In genomic region chr1:17617787-17618557, GRCh38 we compare ENCODE assay signal across 12 cellular contexts.
A peak's percentile ranks its signal among the peaks of the same experiment; 100 is the strongest.
DNase-seq lines count a peak whose midpoint lies in the region; ATAC-seq and TF ChIP-seq lines count a peak whose summit lies in the region.
"Had no signal": no experiment of that assay in that cellular context is flagged by ENCODE, and none has a peak within 500 bp of the region (broad histone marks: within the 10 kb centered on the region; RNA-seq: fewer than 3 reads in every experiment).

No MANE protein-coding gene starts in this region.

- H3K9me3 Mint-ChIP-seq in MCF 10A (ENCODE audit: unreplicated experiment), result no peaks in the 10 kb centered on the region
- H3K9me3 Mint-ChIP-seq in osteocyte (ENCODE audit: unreplicated experiment), result no peaks in the 10 kb centered on the region
- no peaks in the 10 kb centered on the region for H3K9me3 Mint-ChIP-seq in activated CD4-positive, alpha-beta T cell treated with anti-CD3 and anti-CD28 coated beads, Interleukin-2, amount 10 ng/mL, durations not matched to agents 7 days and 5 days
- H3K9me3 Mint-ChIP-seq: natural killer cell treated with Interleukin-12 subunit alpha and Interleukin-12 subunit beta and Interleukin-15 and Interleukin-18, amount 100 ng/mL, for 72 hours had no signal

- intact Hi-C loops in MCF 10A (cut with micrococcal nuclease) (no loop called here), mammary epithelial cell (cut with micrococcal nuclease) (no loop called here), Right ventricle myocardium superior (cut with DNase I) (no loop called here)

- no peak overlapping the region for H3K4me2 ChIP-seq in mammary epithelial cell (ENCODE audit: insufficient read depth, low read depth, low read length)
- H3K4me2 ChIP-seq: KMS-11 had no signal

- ATAC-seq in Right ventricle myocardium superior (ENCODE audit: poor library complexity), result peak; percentile 89
- ATAC-seq: natural killer cell treated with Interleukin-12 subunit alpha and Interleukin-12 subunit beta and Interleukin-15 and Interleukin-18, amount 100 ng/mL, for 72 hours had no signal

- WGBS in mammary epithelial cell (ENCODE audit: low coverage, missing lambda C conversion rate), result 88% methylated on average over 13 of the region's 27 CpGs

- H3K4me3 ChIP-seq in mammary epithelial cell (replicated peaks in 1 of 3; ENCODE audit: insufficient read depth in 1 of 3, low read depth in 2 of 3, low read length in 3 of 3), result no peak overlapping the region

- DNase-seq in MCF 10A (ENCODE audit: unreplicated experiment) (no peak), mammary epithelial cell (no peak), Right ventricle myocardium superior (peak; percentile 82), osteocyte (ENCODE audit: extremely low spot score, unreplicated experiment) (no peak), dermis blood vessel endothelial cell (no peak), GM10248 (ENCODE audit: extremely low spot score) (no peak)
- DNase-seq in activated CD4-positive, alpha-beta T cell treated with anti-CD3 and anti-CD28 coated beads, Interleukin-2, amount 10 ng/mL, durations not matched to agents 7 days and 5 days, result no peak
- DNase-seq in activated T-cell treated with anti-CD3 and anti-CD28 coated beads, Interleukin-2, amount 50 U/mL, for 48 hours, result no peak
- DNase-seq: NCI-H69, T-helper 9 cell had no signal

- H3K27ac ChIP-seq in mammary epithelial cell (ENCODE audit: insufficient read depth, low read depth, low read length), result no peak overlapping the region
- H3K27ac ChIP-seq: KMS-11 had no signal

- H2AFZ ChIP-seq in mammary epithelial cell (ENCODE audit: low read depth, low read length), result no peak overlapping the region

- H3K27me3 ChIP-seq in mammary epithelial cell (ENCODE audit: insufficient read depth, low read length), result no peaks in the 10 kb centered on the region

- no peak for TF ChIP-seq CTCF in MCF 10A (IDR thresholded peaks at IDR 0.05; ENCODE audit: unreplicated experiment)
- TF ChIP-seq CTCF in mammary epithelial cell (conservative IDR thresholded peaks at IDR 0.05 in 1 of 2, IDR thresholded peaks at IDR 0.05 in 1 of 2; ENCODE audit: extremely low read depth in 1 of 2, insufficient read depth in 1 of 2, low read depth in 1 of 2, low read length in 2 of 2), result no peak
- no peak for TF ChIP-seq CTCF in osteocyte (IDR thresholded peaks at IDR 0.05)
- TF ChIP-seq CTCF in GM10248 (IDR thresholded peaks at IDR 0.05; ENCODE audit: control extremely low read depth, extremely low read depth, low read depth, missing control alignments), result no peak

- dilution Hi-C loops in mammary epithelial cell (cut with HindIII; ENCODE audit: low sequenced_read_pairs), result no loop called here

- H3K27ac Mint-ChIP-seq in MCF 10A (ENCODE audit: low read depth, unreplicated experiment), result peak overlapping the region; percentile 87
- H3K27ac Mint-ChIP-seq in osteocyte (ENCODE audit: unreplicated experiment), result peak overlapping the region; percentile 89
- no peak overlapping the region for H3K27ac Mint-ChIP-seq in activated CD4-positive, alpha-beta T cell treated with anti-CD3 and anti-CD28 coated beads, Interleukin-2, amount 10 ng/mL, durations not matched to agents 7 days and 5 days
- H3K27ac Mint-ChIP-seq: natural killer cell treated with Interleukin-12 subunit alpha and Interleukin-12 subunit beta and Interleukin-15 and Interleukin-18, amount 100 ng/mL, for 72 hours had no signal

- H3K36me3 Mint-ChIP-seq in MCF 10A (ENCODE audit: insufficient read depth, unreplicated experiment) (peaks cover 13% of the 10 kb centered on the region), osteocyte (ENCODE audit: unreplicated experiment) (peaks cover 12% of the 10 kb centered on the region)
- no peaks in the 10 kb centered on the region for H3K36me3 Mint-ChIP-seq in activated CD4-positive, alpha-beta T cell treated with anti-CD3 and anti-CD28 coated beads, Interleukin-2, amount 10 ng/mL, durations not matched to agents 7 days and 5 days (ENCODE audit: low read depth)
- H3K36me3 Mint-ChIP-seq: natural killer cell treated with Interleukin-12 subunit alpha and Interleukin-12 subunit beta and Interleukin-15 and Interleukin-18, amount 100 ng/mL, for 72 hours had no signal

- in situ Hi-C loops in mammary epithelial cell (cut with MboI; ENCODE audit: low sequenced_read_pairs in 2 of 2), result no loop called here

- H3K36me3 ChIP-seq in mammary epithelial cell (ENCODE audit: insufficient read depth, low read length), result no peaks in the 10 kb centered on the region

- H3K79me2 ChIP-seq in mammary epithelial cell (ENCODE audit: insufficient read depth, low read length), result no peaks in the 10 kb centered on the region

- no peak overlapping the region for H3K9ac ChIP-seq in mammary epithelial cell (ENCODE audit: insufficient read depth, low read length)
- H3K9ac ChIP-seq: KMS-11 had no signal

- POLR2A ChIA-PET in MCF 10A (lab: Yijun Ruan, JAX), result no interaction called here
- POLR2A ChIA-PET in activated CD4-positive, alpha-beta T cell treated with anti-CD3 and anti-CD28 coated beads, Interleukin-2, amount 10 ng/mL, durations not matched to agents 7 days and 5 days (lab: Charles Lee), result no interaction called here
- POLR2A ChIA-PET in GM10248 (lab: Yijun Ruan, JAX), result no interaction called here

- BruUV-seq in MCF 10A (replicated peaks; lab: Mats Ljungman, UMichigan) (no TSS peak), mammary epithelial cell (replicated peaks; lab: Mats Ljungman, UMichigan) (no TSS peak)

- H3K9me3 ChIP-seq in mammary epithelial cell (replicated peaks; ENCODE audit: insufficient read depth, low read length), result no peaks in the 10 kb centered on the region

- no peak overlapping the region for H3K4me3 Mint-ChIP-seq in MCF 10A (ENCODE audit: unreplicated experiment)
- peak overlapping the region; percentile 40 for H3K4me3 Mint-ChIP-seq in osteocyte (ENCODE audit: unreplicated experiment)
- no peak overlapping the region for H3K4me3 Mint-ChIP-seq in activated CD4-positive, alpha-beta T cell treated with anti-CD3 and anti-CD28 coated beads, Interleukin-2, amount 10 ng/mL, durations not matched to agents 7 days and 5 days
- H3K4me3 Mint-ChIP-seq: natural killer cell treated with Interleukin-12 subunit alpha and Interleukin-12 subunit beta and Interleukin-15 and Interleukin-18, amount 100 ng/mL, for 72 hours had no signal

- H4K20me1 ChIP-seq in mammary epithelial cell (ENCODE audit: insufficient read depth, low read length), result no peaks in the 10 kb centered on the region

- H3K27me3 Mint-ChIP-seq in MCF 10A (ENCODE audit: insufficient read depth, unreplicated experiment) (no peaks in the 10 kb centered on the region), osteocyte (ENCODE audit: unreplicated experiment) (no peaks in the 10 kb centered on the region)
- no peaks in the 10 kb centered on the region for H3K27me3 Mint-ChIP-seq in activated CD4-positive, alpha-beta T cell treated with anti-CD3 and anti-CD28 coated beads, Interleukin-2, amount 10 ng/mL, durations not matched to agents 7 days and 5 days

- CTCF ChIA-PET in MCF 10A (lab: Yijun Ruan, JAX) (interaction anchor here (1.0 kb wide), 1 partner anchor 8 kb away, joined by 3 read pairs; no protein-coding TSS in a partner anchor), mammary epithelial cell (lab: Charles Lee; ENCODE audit: low non-redundant PET) (no interaction called here), GM10248 (lab: Yijun Ruan, JAX) (interaction anchor here (1.2 to 2.3 kb wide), 4 partner anchors 9 to 115 kb away, joined by 4 to 8 read pairs (median 4); no protein-coding TSS in a partner anchor)
- CTCF ChIA-PET in activated CD4-positive, alpha-beta T cell treated with anti-CD3 and anti-CD28 coated beads, Interleukin-2, amount 10 ng/mL, durations not matched to agents 7 days and 5 days (lab: Charles Lee), result no interaction called here

- H3K4me1 Mint-ChIP-seq in MCF 10A (ENCODE audit: insufficient read depth, unreplicated experiment) (peaks cover 16% of the 10 kb centered on the region), osteocyte (ENCODE audit: unreplicated experiment) (peaks cover 17% of the 10 kb centered on the region)
- H3K4me1 Mint-ChIP-seq in activated CD4-positive, alpha-beta T cell treated with anti-CD3 and anti-CD28 coated beads, Interleukin-2, amount 10 ng/mL, durations not matched to agents 7 days and 5 days, result no peaks in the 10 kb centered on the region

- H3K4me1 ChIP-seq in mammary epithelial cell (ENCODE audit: insufficient read depth, low read length), result peaks cover 14% of the 10 kb centered on the region

Comparison
In these comparisons a context has a peak if more than half of its experiments do, and no peak if none do; other contexts are left out.
1. CTCF ChIA-PET loops: an anchor here in MCF 10A (1.0 kb wide) and GM10248 (1.2 to 2.3 kb wide); none called in mammary epithelial cell and activated CD4-positive, alpha-beta T cell treated with anti-CD3 and anti-CD28 coated beads, Interleukin-2, amount 10 ng/mL, durations not matched to agents 7 days and 5 days.